In genomic region chr21:28851645-28852044, GRCh38 we compare ENCODE assay signal across 11 cellular contexts.
"Had no signal": no experiment of that assay in that cellular context is flagged by ENCODE, and none has a peak within 500 bp of the region (broad histone marks: within the 10 kb centered on the region; RNA-seq: fewer than 3 reads in every experiment).

No MANE protein-coding gene starts in this region.

- FAIRE-seq: H1, H54 had no signal

- H3K27ac ChIP-seq: GM23248 had no signal

- H3K4me1 ChIP-seq: HAP-1 had no signal

- H3K36me3 ChIP-seq: HAP-1 had no signal

- DNase-seq: GM23248, GOT3, H7, H9, HCEC 1CT, HFFc6 had no signal

- H3K9me3 ChIP-seq: HAP-1 had no signal

- ATAC-seq: GM23338, HCT116 had no signal

- H3K4me3 ChIP-seq: GM23248, GM23338, HAP-1 had no signal
